In genomic region chr16:30437511-30438046, GRCh38 we compare ENCODE assay signal across 14 cellular contexts. TPM values are rescaled to one million over a fixed set of nuclear protein-coding genes. Genes with fewer than 3 reads are reported as not detected.
A peak's percentile ranks its signal among the peaks of the same experiment; 100 is the strongest.
DNase-seq lines count a peak whose midpoint lies in the region; FAIRE-seq and TF ChIP-seq lines count a peak whose summit lies in the region.
"Had no signal": no experiment of that assay in that cellular context is flagged by ENCODE, and none has a peak within 500 bp of the region (broad histone marks: within the 10 kb centered on the region; RNA-seq: fewer than 3 reads in every experiment).

No MANE protein-coding gene starts in this region.

- intact Hi-C loops in kidney (cut with DNase I), result no loop called here
- intact Hi-C loops in posterior cingulate gyrus (cut with DNase I), result loop anchor here (5.0 kb wide), 1 partner anchor 315 kb away; no protein-coding TSS in a partner anchor

- H3K27me3 Mint-ChIP-seq in nephron progenitor cell (ENCODE audit: low read depth, poor library complexity), result peaks cover 40% of the 10 kb centered on the region
- H3K27me3 Mint-ChIP-seq: activated T-cell treated with anti-CD3 and anti-CD28 coated beads, Interleukin-2, amount 50 U/mL, for 24 hours had no signal

- H3K36me3 Mint-ChIP-seq in nephron progenitor cell (ENCODE audit: low read depth), result peaks cover 4% of the 10 kb centered on the region
- H3K36me3 Mint-ChIP-seq: CD8-positive, alpha-beta T cell had no signal

- H3K4me1 ChIP-seq in kidney (ENCODE audit: control insufficient read depth in 1 of 2, insufficient read depth in 1 of 2, low read depth in 1 of 2, low read length in 2 of 2), result no peaks in the 10 kb centered on the region
- H3K4me1 ChIP-seq: thyroid gland had no signal

- peaks cover 4% of the 10 kb centered on the region for H3K4me1 Mint-ChIP-seq in nephron progenitor cell

- TF ChIP-seq CTCF in nephron progenitor cell (IDR thresholded peaks at IDR 0.05) (no peak), kidney (IDR thresholded peaks at IDR 0.05; ENCODE audit: borderline replicate concordance, extremely low read depth, insufficient read depth) (no peak)

- H3K9ac ChIP-seq in kidney (ENCODE audit: low read length in 2 of 2), result no peak overlapping the region

- no peak overlapping the region for H3K27ac ChIP-seq in kidney (ENCODE audit: low read depth in 2 of 2, low read length in 2 of 2)
- H3K27ac ChIP-seq: spleen, thyroid gland had no signal

- H3K9me3 ChIP-seq in kidney (ENCODE audit: control insufficient read depth in 1 of 2, low read length in 2 of 2), result no peaks in the 10 kb centered on the region
- H3K9me3 ChIP-seq: spleen, thyroid gland had no signal

- no peak overlapping the region for H3K4me3 Mint-ChIP-seq in nephron progenitor cell
- H3K4me3 Mint-ChIP-seq: activated T-cell treated with anti-CD3 and anti-CD28 coated beads, Interleukin-2, amount 50 U/mL, for 24 hours; CD8-positive, alpha-beta T cell had no signal

- DNase-seq in HT-29 (ENCODE audit: low spot score) (peak; percentile 49), NCI-H69 (lab: John Stamatoyannopoulos, UW) (peak; percentile 78), nephron progenitor cell (no peak), dedifferentiated amniotic fluid mesenchymal stem cell (ENCODE audit: extremely low spot score) (no peak), kidney (no peak), posterior cingulate gyrus (no peak)
- DNase-seq: activated CD4-positive, alpha-beta T cell treated with anti-CD3 and anti-CD28 coated beads for 4 hours; activated T-cell treated with anti-CD3 and anti-CD28 coated beads, Interleukin-2, amount 50 U/mL, for 24 hours; CD8-positive, alpha-beta T cell; mammary epithelial cell; nucleus accumbens; spleen had no signal

- no peaks in the 10 kb centered on the region for H3K36me3 ChIP-seq in kidney (ENCODE audit: control insufficient read depth in 1 of 2, insufficient read depth in 2 of 2, low read length in 2 of 2)

- FAIRE-seq in kidney (lab: Jason Lieb, UNC), result no peak

- peaks cover 4% of the 10 kb centered on the region for H3K9me3 Mint-ChIP-seq in nephron progenitor cell
- H3K9me3 Mint-ChIP-seq: activated T-cell treated with anti-CD3 and anti-CD28 coated beads, Interleukin-2, amount 50 U/mL, for 24 hours; CD8-positive, alpha-beta T cell had no signal

- H3K4me3 ChIP-seq in kidney (ENCODE audit: low read length in 2 of 2), result no peak overlapping the region
- H3K4me3 ChIP-seq: spleen, thyroid gland had no signal

- H3K27ac Mint-ChIP-seq in nephron progenitor cell, result peak overlapping the region; percentile 8
- H3K27ac Mint-ChIP-seq: activated T-cell treated with anti-CD3 and anti-CD28 coated beads, Interleukin-2, amount 50 U/mL, for 24 hours; CD8-positive, alpha-beta T cell had no signal

RNA-seq across cellular contexts. Expression of gene DCTPP1, which starts 7.7 kb away (rescaled TPM):
- total RNA-seq in HT-29 (2014; rRNA removed; shearing (Covaris generic)), result 107 and 111 TPM in 2 replicates
- total RNA-seq in kidney, result 39.1 TPM
- polyA plus RNA-seq in kidney (ENCODE audit: insufficient read depth, low read depth, low replicate concordance), result 64.7 TPM

RNA-seq across cellular contexts. Expression of gene SEPHS2, which starts 8.1 kb away (rescaled TPM):
- 11.0 and 12.4 TPM in 2 replicates for total RNA-seq in HT-29 (2014; rRNA removed; shearing (Covaris generic))
- 82.3 TPM for total RNA-seq in kidney
- polyA plus RNA-seq in kidney (ENCODE audit: insufficient read depth, low read depth, low replicate concordance), result 137 TPM

RNA-seq across cellular contexts. Expression of gene ZNF771, which starts 30.2 kb away (rescaled TPM):
- 12.6 and 17.7 TPM in 2 replicates for total RNA-seq in HT-29 (2014; rRNA removed; shearing (Covaris generic))
- 7.8 TPM for total RNA-seq in kidney
- polyA plus RNA-seq in kidney (ENCODE audit: insufficient read depth, low read depth, low replicate concordance), result 14.8 TPM

RNA-seq across cellular contexts. Expression of gene ITGAL, which starts 35.0 kb away (rescaled TPM):
- total RNA-seq in HT-29 (2014; rRNA removed; shearing (Covaris generic)), result not detected in 2 replicates
- total RNA-seq in kidney, result 19.6 TPM
- polyA plus RNA-seq in kidney (ENCODE audit: insufficient read depth, low read depth, low replicate concordance), result 0.56 TPM
- total RNA-seq: chondrocyte, mammary epithelial cell had no signal
- polyA plus RNA-seq: mammary epithelial cell had no signal

RNA-seq across cellular contexts. Expression of gene ZNF48, which starts 42.4 kb away (rescaled TPM):
- total RNA-seq in HT-29 (2014; rRNA removed; shearing (Covaris generic)), result 19.0 and 20.3 TPM in 2 replicates
- total RNA-seq in kidney, result 9.7 TPM
- 6.9 TPM for polyA plus RNA-seq in kidney (ENCODE audit: insufficient read depth, low read depth, low replicate concordance)

Comparison
In these comparisons a context has a peak if more than half of its experiments do, and no peak if none do; other contexts are left out.
1. DNase-seq: peak in HT-29 (single experiment) and NCI-H69 (single experiment); none in nephron progenitor cell (single experiment), dedifferentiated amniotic fluid mesenchymal stem cell (single experiment), kidney (single experiment) and posterior cingulate gyrus (0 of 10).